In genomic region chr6:6006428-6007310, GRCh38 we compare ENCODE assay signal across 1 cellular context.
TF ChIP-seq lines count a peak whose summit lies in the region.

TSS of gene NRN1 (minus strand) at chr6:6006925. CDS start at chr6:6006749, 176 bp downstream.

TF ChIP-seq in H1, 55 proteins besides CTCF, POLR2A, EP300 and RAD21:
- TF ChIP-seq PHF8 (conservative IDR thresholded peaks at IDR 0.05; ENCODE audit: low read depth, low read length) (no peak), JUN (IDR thresholded peaks at IDR 0.05; ENCODE audit: low read depth, low read length) (no peak), SIN3A (conservative IDR thresholded peaks at IDR 0.05 in 1 of 2, IDR thresholded peaks at IDR 0.05 in 1 of 2; ENCODE audit: low read depth in 1 of 2, low read length in 2 of 2) (no peak), POU5F1 (IDR thresholded peaks at IDR 0.05; ENCODE audit: low read depth, low read length) (no peak), CHD1 (IDR thresholded peaks at IDR 0.05; ENCODE audit: low read depth, low read length) (no peak), SUZ12 (IDR thresholded peaks at IDR 0.05; ENCODE audit: low read length) (peak; percentile 79), EZH2 (IDR thresholded peaks at IDR 0.05; ENCODE audit: low read depth, low read length, severe bottlenecking) (peak; percentile 72), MAX (IDR thresholded peaks at IDR 0.05) (no peak), TAF7 (optimal IDR thresholded peaks at IDR 0.05; ENCODE audit: borderline replicate concordance, low read depth, low read length) (no peak), GABPA (IDR thresholded peaks at IDR 0.05; ENCODE audit: borderline replicate concordance, insufficient read depth, low read length) (no peak), CHD7 (IDR thresholded peaks at IDR 0.05; ENCODE audit: insufficient replicate concordance, low read length) (no peak), RNF2 (IDR thresholded peaks at IDR 0.05; ENCODE audit: borderline replicate concordance, low read depth, low read length, missing control alignments, poor library complexity, severe bottlenecking) (peak; percentile 97), BACH1 (IDR thresholded peaks at IDR 0.05; ENCODE audit: low read length) (no peak), BRCA1 (IDR thresholded peaks at IDR 0.05; ENCODE audit: low read depth, low read length) (no peak)
